ENCODE assay signal across 20 cellular contexts in the genomic region with DNA sequence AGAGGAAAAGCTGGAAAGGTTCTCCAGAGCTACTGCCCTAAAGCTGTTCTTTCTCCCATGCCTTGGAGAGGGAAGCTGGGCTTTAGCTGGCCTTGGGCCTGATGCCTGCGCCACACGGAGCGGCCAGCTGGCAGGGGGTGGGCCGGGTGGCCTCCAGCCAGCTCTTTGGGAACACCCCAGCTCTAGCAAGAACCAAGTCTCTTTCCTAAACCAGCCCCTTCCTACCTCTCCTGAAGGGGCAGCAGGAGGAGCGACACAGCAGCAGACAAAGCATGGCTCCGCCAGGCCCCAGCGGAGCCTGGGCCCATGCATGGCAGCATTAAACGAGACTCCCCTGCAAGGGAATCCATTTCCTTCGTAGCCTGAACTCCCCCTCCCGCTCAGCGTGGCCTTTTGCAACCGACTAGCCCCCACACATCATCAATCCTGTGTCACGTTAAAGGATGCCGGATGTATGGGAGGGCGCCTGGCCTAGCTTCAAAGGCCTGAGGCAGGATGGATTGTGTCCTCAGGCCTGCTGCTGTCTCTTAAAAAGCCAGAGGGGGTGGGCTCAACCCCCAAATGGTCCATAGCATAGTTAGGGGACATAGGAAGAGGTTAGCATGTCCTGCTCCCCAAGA. TPM values are rescaled to one million over a fixed set of nuclear protein-coding genes. Genes with fewer than 3 reads are reported as not detected.
DNase-seq lines count a peak whose midpoint lies in the region; ATAC-seq and TF ChIP-seq lines count a peak whose summit lies in the region.
"Had no signal": no experiment of that assay in that cellular context is flagged by ENCODE, and none has a peak within 500 bp of the region (broad histone marks: within the 10 kb centered on the region; RNA-seq: fewer than 3 reads in every experiment).

No MANE protein-coding gene starts in this region.

- H3K36me3 Mint-ChIP-seq in stimulated activated effector memory CD8-positive, alpha-beta T cell treated with anti-CD3 and anti-CD28 coated beads, Interleukin-12 subunit alpha, Interleukin-12 subunit beta, amount 100 ng/mL, for 72 hours = peaks cover 74% of the 10 kb centered on the region

- no peaks in the 10 kb centered on the region for H3K27me3 ChIP-seq in lower lobe of right lung (ENCODE audit: low read depth)
- H3K27me3 ChIP-seq: right atrium auricular region had no signal

- DNase-seq in NCI-H1694 treated with DMSO at 0.1 percent for 48 hours (lab: John Stamatoyannopoulos, UW) (peak; percentile 17), cerebellar nuclear complex (lab: John Stamatoyannopoulos, UW) (peak; percentile 24 to 43), lower lobe of right lung (no peak), DMS53 (lab: John Stamatoyannopoulos, UW) (no peak), SW 1271 (lab: John Stamatoyannopoulos, UW) (no peak)
- DNase-seq in stimulated activated effector memory CD8-positive, alpha-beta T cell treated with anti-CD3 and anti-CD28 coated beads, Interleukin-12 subunit alpha, Interleukin-12 subunit beta, amount 100 ng/mL, for 72 hours (ENCODE audit: low spot score in 2 of 2) = no peak
- DNase-seq in activated CD4-positive, alpha-beta T cell treated with anti-CD3 and anti-CD28 coated beads for 1 hour = no peak
- DNase-seq: activated CD4-positive, alpha-beta T cell treated with anti-CD3 and anti-CD28 coated beads, Interleukin-2, amount 50 U/mL, for 1 hour; activated naive CD4-positive, alpha-beta T cell; activated T-cell treated with anti-CD3 and anti-CD28 coated beads for 4 hours; CD8-positive, alpha-beta T cell; H9; mesendoderm; NCI-H1930; stimulated activated naive B cell treated with anti-CD40 and anti-IgM and Interleukin-4, amounts not matched to agents 10 μg/mL and 1 μg/mL and 100 μg/mL, for 72 hours had no signal

- H3K9me3 ChIP-seq in lower lobe of right lung = no peaks in the 10 kb centered on the region
- H3K9me3 ChIP-seq: right atrium auricular region had no signal

- H3K36me3 ChIP-seq in lower lobe of right lung = peaks cover 83% of the 10 kb centered on the region

- peak overlapping the region; percentile 63 for H3K27ac Mint-ChIP-seq in stimulated activated effector memory CD8-positive, alpha-beta T cell treated with anti-CD3 and anti-CD28 coated beads, Interleukin-12 subunit alpha, Interleukin-12 subunit beta, amount 100 ng/mL, for 72 hours
- H3K27ac Mint-ChIP-seq: CD8-positive, alpha-beta T cell; dendritic cell treated with granulocyte-macrophage colony-stimulating factor and Interleukin-4, amounts not matched to agents 40 ng/mL and 50 ng/mL, for 4 days; H9 had no signal

- intact Hi-C loops in lower lobe of right lung (cut with DNase I) = no loop called here

- H3K27ac ChIP-seq in lower lobe of right lung = peak overlapping the region; percentile 61
- H3K27ac ChIP-seq: right atrium auricular region had no signal

- H3K4me1 Mint-ChIP-seq in stimulated activated effector memory CD8-positive, alpha-beta T cell treated with anti-CD3 and anti-CD28 coated beads, Interleukin-12 subunit alpha, Interleukin-12 subunit beta, amount 100 ng/mL, for 72 hours = peaks cover 14% of the 10 kb centered on the region
- H3K4me1 Mint-ChIP-seq: IgD-negative memory B cell had no signal

- peak in 1 of 2 donors; percentile 3 for ATAC-seq in lower lobe of right lung
- no peak for ATAC-seq in stimulated activated effector memory CD8-positive, alpha-beta T cell treated with anti-CD3 and anti-CD28 coated beads, Interleukin-12 subunit alpha, Interleukin-12 subunit beta, amount 100 ng/mL, for 72 hours
- ATAC-seq in GM18502 (IDR thresholded peaks at IDR 0.05; ENCODE audit: poor library complexity, unreplicated experiment) = no peak
- ATAC-seq: CD8-positive, alpha-beta T cell; stimulated activated naive B cell treated with anti-CD40 and anti-IgM and Interleukin-4, amounts not matched to agents 10 μg/mL and 1 μg/mL and 100 μg/mL, for 72 hours had no signal

- H3K4me1 ChIP-seq in lower lobe of right lung = peaks cover 36% of the 10 kb centered on the region

- no peak for TF ChIP-seq CTCF in lower lobe of right lung (IDR thresholded peaks at IDR 0.05)

- H3K4me3 Mint-ChIP-seq in stimulated activated effector memory CD8-positive, alpha-beta T cell treated with anti-CD3 and anti-CD28 coated beads, Interleukin-12 subunit alpha, Interleukin-12 subunit beta, amount 100 ng/mL, for 72 hours = no peak overlapping the region
- H3K4me3 Mint-ChIP-seq: CD8-positive, alpha-beta T cell; dendritic cell treated with granulocyte-macrophage colony-stimulating factor and Interleukin-4, amounts not matched to agents 40 ng/mL and 50 ng/mL, for 4 days; H9; IgD-negative memory B cell; stimulated activated naive B cell treated with anti-CD40 and anti-IgM and Interleukin-4, amounts not matched to agents 10 μg/mL and 1 μg/mL and 100 μg/mL, for 72 hours had no signal

- H3K9me3 Mint-ChIP-seq in stimulated activated effector memory CD8-positive, alpha-beta T cell treated with anti-CD3 and anti-CD28 coated beads, Interleukin-12 subunit alpha, Interleukin-12 subunit beta, amount 100 ng/mL, for 72 hours = no peaks in the 10 kb centered on the region
- H3K9me3 Mint-ChIP-seq: CD8-positive, alpha-beta T cell; dendritic cell treated with granulocyte-macrophage colony-stimulating factor and Interleukin-4, amounts not matched to agents 40 ng/mL and 50 ng/mL, for 4 days; H9; IgD-negative memory B cell; stimulated activated naive B cell treated with anti-CD40 and anti-IgM and Interleukin-4, amounts not matched to agents 10 μg/mL and 1 μg/mL and 100 μg/mL, for 72 hours had no signal

- no peak overlapping the region for H3K4me3 ChIP-seq in lower lobe of right lung
- H3K4me3 ChIP-seq: right atrium auricular region had no signal

RNA-seq across cellular contexts. Expression of a gene that starts 14.0 kb away (rescaled TPM):
- total RNA-seq in lower lobe of right lung = 30.2 TPM

RNA-seq across cellular contexts. Expression of a gene that starts 28.7 kb away (rescaled TPM):
- total RNA-seq in lower lobe of right lung = 2.6 TPM
- total RNA-seq: CD8-positive, alpha-beta T cell; epithelial cell of proximal tubule had no signal

RNA-seq across cellular contexts. Expression of a gene that starts 37.9 kb away (rescaled TPM):
- 19.2 TPM for total RNA-seq in lower lobe of right lung

RNA-seq across cellular contexts. Expression of a gene that starts 44.5 kb away (rescaled TPM):
- 90.9 TPM for total RNA-seq in lower lobe of right lung

Comparison
In these comparisons a context has a peak if more than half of its experiments do, and no peak if none do; other contexts are left out.
1. DNase-seq: peak in NCI-H1694 treated with DMSO at 0.1 percent for 48 hours (single experiment) and cerebellar nuclear complex (2 of 2); none in lower lobe of right lung (single experiment), stimulated activated effector memory CD8-positive, alpha-beta T cell treated with anti-CD3 and anti-CD28 coated beads, Interleukin-12 subunit alpha, Interleukin-12 subunit beta, amount 100 ng/mL, for 72 hours (0 of 2), DMS53 (single experiment), SW 1271 (0 of 2) and activated CD4-positive, alpha-beta T cell treated with anti-CD3 and anti-CD28 coated beads for 1 hour (single experiment).